In the genomic region with DNA sequence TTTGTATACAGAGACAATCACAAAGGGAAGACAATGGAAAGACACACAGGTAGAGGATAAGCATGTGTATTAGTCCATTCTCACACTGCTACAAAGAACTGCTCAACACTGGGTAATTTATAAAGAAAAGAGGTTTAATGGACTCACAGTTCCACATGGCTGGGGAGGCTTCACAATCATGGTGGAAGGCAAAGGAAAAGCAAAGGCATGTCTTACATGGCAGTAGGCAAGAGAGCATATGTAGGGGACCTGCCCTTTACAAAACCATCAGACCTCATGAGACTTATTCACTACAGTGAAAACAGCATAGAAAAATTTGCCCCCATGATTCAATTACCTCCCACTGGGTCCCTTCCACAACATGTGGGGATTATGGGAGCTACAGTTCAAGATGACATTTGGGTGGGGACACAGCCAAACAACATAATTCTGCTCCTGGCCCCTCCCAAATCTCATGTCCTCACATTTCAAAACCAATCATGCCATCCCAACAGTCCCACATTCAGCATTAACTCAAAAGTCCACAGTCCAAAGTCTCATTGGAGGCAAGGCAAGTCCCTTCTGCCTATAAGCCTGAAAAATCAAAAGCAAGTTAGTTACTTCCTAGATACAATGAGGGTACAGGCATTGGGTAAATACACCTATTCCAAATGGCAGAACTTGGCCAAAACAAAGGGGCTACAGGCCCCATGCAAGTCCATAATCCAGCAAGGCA, we compare ENCODE assay signal across 5 cellular contexts. TPM values are rescaled to one million over a fixed set of nuclear protein-coding genes. Genes with fewer than 3 reads are reported as not detected.
"Had no signal": no experiment of that assay in that cellular context is flagged by ENCODE, and none has a peak within 500 bp of the region (broad histone marks: within the 10 kb centered on the region; RNA-seq: fewer than 3 reads in every experiment).

No MANE protein-coding gene starts in this region.

RNA-seq across cellular contexts. Expression of a gene that starts 14.9 kb away (rescaled TPM):
- total RNA-seq: neural crest cell, osteocyte, pulmonary artery endothelial cell, smooth muscle cell had no signal
- polyA plus RNA-seq: naive thymus-derived CD8-positive, alpha-beta T cell; smooth muscle cell had no signal
